10 cellular contexts compared by ENCODE assay signal in the genomic region with DNA sequence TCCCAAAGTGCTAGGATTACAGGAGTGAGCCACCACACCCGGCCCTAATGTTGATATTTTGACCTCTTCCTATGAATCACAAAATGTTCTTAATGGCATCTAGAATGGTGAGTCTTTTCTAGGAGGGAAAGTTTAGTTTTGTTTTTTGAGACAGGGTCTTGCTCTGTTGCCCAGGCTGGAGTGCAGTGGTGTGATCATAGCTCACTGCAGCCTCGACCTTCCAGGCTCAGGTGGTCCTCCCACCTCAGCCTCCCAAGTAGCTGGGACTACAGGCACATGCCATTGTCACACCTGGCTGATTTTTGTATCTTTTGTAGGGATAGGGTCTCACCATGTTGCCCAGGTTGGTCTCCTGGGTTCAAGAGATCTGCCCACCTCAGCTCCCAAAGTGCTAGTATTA. TPM values are rescaled to one million over a fixed set of nuclear protein-coding genes. Genes with fewer than 3 reads are reported as not detected.
"Had no signal": no experiment of that assay in that cellular context is flagged by ENCODE, and none has a peak within 500 bp of the region (broad histone marks: within the 10 kb centered on the region; RNA-seq: fewer than 3 reads in every experiment).

No MANE protein-coding gene starts in this region.

RNA-seq across cellular contexts. Expression of gene LDLRAD1, which starts 48.7 kb away (rescaled TPM):
- total RNA-seq: OCI-LY7, PC-3, Peyer's patch, Right ventricle myocardium inferior, Right ventricle myocardium superior, RPMI7951, SJCRH30, SJSA1, SK-MEL-5 had no signal
- polyA plus RNA-seq: SK-N-SH had no signal
